Comparison of ENCODE assay signal across 16 cellular contexts in genomic region chr15:44646460-44646859, GRCh38.
"Had no signal": no experiment of that assay in that cellular context is flagged by ENCODE, and none has a peak within 500 bp of the region (broad histone marks: within the 10 kb centered on the region; RNA-seq: fewer than 3 reads in every experiment).

No MANE protein-coding gene starts in this region.

- H3K4me3 ChIP-seq: ovary, psoas muscle, sigmoid colon, SJSA1, tibial artery had no signal

- H3K27ac ChIP-seq: ovary, psoas muscle, sigmoid colon, SJSA1, tibial artery had no signal

- H3K27me3 Mint-ChIP-seq: naive thymus-derived CD4-positive, alpha-beta T cell had no signal

- H3K4me1 ChIP-seq: psoas muscle, sigmoid colon, SJSA1, tibial artery had no signal

- H3K9me3 ChIP-seq: ovary, sigmoid colon, SJSA1 had no signal

- DNase-seq: activated CD4-positive, alpha-beta T cell treated with anti-CD3 and anti-CD28 coated beads for 48 hours; activated naive CD4-positive, alpha-beta T cell treated with anti-CD3 and anti-CD28 coated beads, Interleukin-2, amount 50 U/mL, for 16 hours; amniotic stem cell; dermis blood vessel endothelial cell; effector memory CD4-positive, alpha-beta T cell; foreskin fibroblast; left cardiac atrium; mesendoderm; naive thymus-derived CD4-positive, alpha-beta T cell; ovary; psoas muscle; sigmoid colon; stimulated activated naive CD4-positive, alpha-beta T cell; substantia nigra; tibial artery had no signal

- ATAC-seq: left cardiac atrium; naive thymus-derived CD4-positive, alpha-beta T cell; psoas muscle had no signal

- H3K27me3 ChIP-seq: ovary, sigmoid colon, SJSA1, tibial artery had no signal

- H3K36me3 ChIP-seq: ovary had no signal
